In the genomic region with DNA sequence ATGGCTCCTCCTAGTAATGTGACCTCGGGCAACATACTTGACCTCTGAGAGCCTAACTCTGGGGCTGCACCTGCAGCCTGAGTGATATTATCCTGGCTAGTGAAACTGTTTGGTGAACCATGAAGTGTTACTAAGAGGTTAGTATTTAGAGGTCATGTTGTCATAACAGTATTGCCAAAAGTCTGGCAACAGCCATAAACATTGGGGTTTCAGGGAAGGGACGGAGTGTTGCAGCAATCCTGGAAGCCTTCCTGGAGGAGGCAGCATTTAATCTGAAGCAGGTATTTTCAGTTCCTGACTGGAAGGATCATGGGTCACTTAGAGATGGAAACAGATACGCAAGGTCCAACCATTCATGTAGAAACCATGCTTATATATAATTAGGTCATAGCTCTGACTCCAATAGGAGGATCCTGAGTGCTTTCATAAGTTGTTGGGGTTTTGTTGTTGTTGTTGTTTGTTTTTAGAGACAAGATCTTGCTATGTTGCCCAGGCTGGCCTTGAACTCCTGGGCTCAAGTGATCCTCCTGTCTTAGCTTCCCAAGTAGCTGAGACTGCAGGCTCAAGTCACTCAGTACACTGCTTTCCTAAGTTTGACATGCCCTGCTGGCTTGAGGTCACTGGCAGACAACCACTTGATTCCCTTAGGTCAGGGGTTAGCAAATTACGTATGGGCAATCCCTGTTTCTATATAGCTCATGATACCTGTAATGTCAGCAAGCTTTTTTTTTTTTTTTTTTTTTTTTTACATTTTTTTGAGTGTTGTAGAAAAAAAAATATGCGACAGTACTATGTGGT, we compare ENCODE assay signal across 1 cellular context.
TF ChIP-seq lines count a peak whose summit lies in the region.

No MANE protein-coding gene starts in this region.

TF ChIP-seq in HCT116, 20 proteins besides CTCF, POLR2A, EP300 and RAD21:
- TF ChIP-seq, protein P1, sequence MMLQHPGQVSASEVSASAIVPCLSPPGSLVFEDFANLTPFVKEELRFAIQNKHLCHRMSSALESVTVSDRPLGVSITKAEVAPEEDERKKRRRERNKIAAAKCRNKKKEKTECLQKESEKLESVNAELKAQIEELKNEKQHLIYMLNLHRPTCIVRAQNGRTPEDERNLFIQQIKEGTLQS (IDR thresholded peaks at IDR 0.05): no peak
- TF ChIP-seq SP1 (IDR thresholded peaks at IDR 0.05; ENCODE audit: low read depth): no peak
- no peak for TF ChIP-seq ELF1 (IDR thresholded peaks at IDR 0.05; ENCODE audit: borderline replicate concordance, low read depth)
- no peak for TF ChIP-seq SRF (IDR thresholded peaks at IDR 0.05; ENCODE audit: low read depth)
TF ChIP-seq in HCT116: peak in this region for 0.
